8 cellular contexts compared by ENCODE assay signal in the genomic region with DNA sequence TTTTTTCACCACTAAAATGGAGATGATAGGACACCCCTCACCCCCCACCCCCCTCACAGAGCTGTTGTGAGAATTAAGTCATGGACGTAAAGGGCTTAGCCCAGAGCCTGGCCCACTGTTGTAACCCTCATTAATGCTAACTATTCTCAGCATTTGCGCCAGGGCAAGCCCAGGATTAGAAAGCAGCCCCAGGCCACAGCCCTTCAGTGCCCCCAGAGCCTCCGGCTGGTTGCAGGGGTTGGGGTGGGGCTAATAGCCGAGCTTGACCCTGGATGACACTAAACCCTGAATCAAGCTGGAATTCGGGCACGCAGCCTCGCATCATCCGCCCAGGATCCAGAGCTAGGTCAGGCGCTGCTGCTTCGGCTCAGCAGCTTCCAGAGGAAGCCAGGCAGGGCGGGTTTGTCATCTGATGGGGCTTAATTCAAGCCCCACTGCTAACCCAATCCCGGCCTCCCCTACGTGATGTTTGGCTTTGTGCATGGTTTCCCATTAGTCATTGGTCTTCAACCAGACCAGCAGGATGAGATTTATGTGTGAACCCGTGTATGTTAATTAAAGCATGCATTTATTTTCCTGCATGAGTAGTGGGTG. TPM values are rescaled to one million over a fixed set of nuclear protein-coding genes. Genes with fewer than 3 reads are reported as not detected.
A peak's percentile ranks its signal among the peaks of the same experiment; 100 is the strongest.
DNase-seq lines count a peak whose midpoint lies in the region; ATAC-seq and TF ChIP-seq lines count a peak whose summit lies in the region.

No MANE protein-coding gene starts in this region.

- peak overlapping the region; percentile 88 for H3K4me2 ChIP-seq in parathyroid adenoma (ENCODE audit: low read length)

- no peaks in the 10 kb centered on the region for H3K79me2 ChIP-seq in parathyroid adenoma

- no peak overlapping the region for H3K9ac ChIP-seq in parathyroid adenoma

- H3K9me3 ChIP-seq in parathyroid adenoma (ENCODE audit: control insufficient read depth, low read length): no peaks in the 10 kb centered on the region

- no peaks in the 10 kb centered on the region for H3K36me3 Mint-ChIP-seq in activated CD4-positive, alpha-beta T cell treated with anti-CD3 and anti-CD28 coated beads, Interleukin-2, amount 10 ng/mL, durations not matched to agents 7 days and 5 days (ENCODE audit: low read depth)
- H3K36me3 Mint-ChIP-seq in WTC11: no peaks in the 10 kb centered on the region

- no peak for TF ChIP-seq CTCF in WTC11 (IDR thresholded peaks at IDR 0.05)
- no peak for TF ChIP-seq CTCF in parathyroid adenoma (IDR thresholded peaks at IDR 0.05)

- DNase-seq in activated CD4-positive, alpha-beta T cell treated with anti-CD3 and anti-CD28 coated beads, Interleukin-2, amount 10 ng/mL, durations not matched to agents 7 days and 5 days: no peak
- DNase-seq in activated CD4-positive, alpha-beta T cell treated with anti-CD3 and anti-CD28 coated beads, Interleukin-2, amount 50 U/mL, for 4 hours: no peak
- DNase-seq in WTC11 (ENCODE audit: low spot score): peak; percentile 43
- DNase-seq in foreskin melanocyte: peak; percentile 85
- no peak for DNase-seq in DMS79 treated with DMSO at 0.1 percent for 48 hours (lab: John Stamatoyannopoulos, UW)

- H3K4me1 ChIP-seq in parathyroid adenoma: no peaks in the 10 kb centered on the region

- H3K9me3 Mint-ChIP-seq in activated CD4-positive, alpha-beta T cell treated with anti-CD3 and anti-CD28 coated beads, Interleukin-2, amount 10 ng/mL, durations not matched to agents 7 days and 5 days: no peaks in the 10 kb centered on the region
- H3K9me3 Mint-ChIP-seq in WTC11: no peaks in the 10 kb centered on the region

- CTCF ChIA-PET in activated CD4-positive, alpha-beta T cell treated with anti-CD3 and anti-CD28 coated beads, Interleukin-2, amount 10 ng/mL, durations not matched to agents 7 days and 5 days (lab: Charles Lee): interaction anchor here (0.8 to 1.7 kb wide), 4 partner anchors 8 to 497 kb away, joined by 3 to 12 read pairs (median 4); no protein-coding TSS in a partner anchor
- CTCF ChIA-PET in WTC11 (lab: Charles Lee): interaction anchor here (1.3 to 5.4 kb wide), 4 partner anchors 15 to 345 kb away, joined by 3 to 46 read pairs (median 4); no protein-coding TSS in a partner anchor

- H3K27ac ChIP-seq in parathyroid adenoma: no peak overlapping the region

- no peaks in the 10 kb centered on the region for H3K27me3 ChIP-seq in parathyroid adenoma (ENCODE audit: control insufficient read depth, insufficient read depth, low read length)

- H3K4me3 Mint-ChIP-seq in activated CD4-positive, alpha-beta T cell treated with anti-CD3 and anti-CD28 coated beads, Interleukin-2, amount 10 ng/mL, durations not matched to agents 7 days and 5 days: peak overlapping the region; percentile 81
- H3K4me3 Mint-ChIP-seq in WTC11: peak overlapping the region; percentile 76

- H3K4me3 ChIP-seq in parathyroid adenoma (ENCODE audit: low read depth, low read length): peak overlapping the region; percentile 73

- peak overlapping the region; percentile 89 for H3K27ac Mint-ChIP-seq in activated CD4-positive, alpha-beta T cell treated with anti-CD3 and anti-CD28 coated beads, Interleukin-2, amount 10 ng/mL, durations not matched to agents 7 days and 5 days
- H3K27ac Mint-ChIP-seq in WTC11: no peak overlapping the region

- H2AFZ ChIP-seq in parathyroid adenoma: peak overlapping the region; percentile 96

- POLR2A ChIA-PET in activated CD4-positive, alpha-beta T cell treated with anti-CD3 and anti-CD28 coated beads, Interleukin-2, amount 10 ng/mL, durations not matched to agents 7 days and 5 days (lab: Charles Lee): no interaction called here
- POLR2A ChIA-PET in WTC11 (lab: Charles Lee): interaction anchor here (0.7 kb wide), 1 partner anchor 78 kb away, joined by 3 read pairs; a partner anchor contains a TSS

- ATAC-seq in WTC11 (peak; percentile 19), HG02885 (IDR thresholded peaks at IDR 0.05; ENCODE audit: poor library complexity, unreplicated experiment) (no peak), GM21447 (IDR thresholded peaks at IDR 0.05; ENCODE audit: unreplicated experiment) (no peak)

- H3K27me3 Mint-ChIP-seq in activated CD4-positive, alpha-beta T cell treated with anti-CD3 and anti-CD28 coated beads, Interleukin-2, amount 10 ng/mL, durations not matched to agents 7 days and 5 days: no peaks in the 10 kb centered on the region
- peaks cover 42% of the 10 kb centered on the region for H3K27me3 Mint-ChIP-seq in WTC11 (ENCODE audit: low read depth)

- H3K36me3 ChIP-seq in parathyroid adenoma (ENCODE audit: control insufficient read depth, insufficient read depth, low read length): no peaks in the 10 kb centered on the region

- peaks cover 37% of the 10 kb centered on the region for H3K4me1 Mint-ChIP-seq in activated CD4-positive, alpha-beta T cell treated with anti-CD3 and anti-CD28 coated beads, Interleukin-2, amount 10 ng/mL, durations not matched to agents 7 days and 5 days
- peaks cover 17% of the 10 kb centered on the region for H3K4me1 Mint-ChIP-seq in WTC11

TF ChIP-seq in WTC11, 78 proteins besides CTCF, POLR2A, EP300 and RAD21:
- TF ChIP-seq, protein P1, sequence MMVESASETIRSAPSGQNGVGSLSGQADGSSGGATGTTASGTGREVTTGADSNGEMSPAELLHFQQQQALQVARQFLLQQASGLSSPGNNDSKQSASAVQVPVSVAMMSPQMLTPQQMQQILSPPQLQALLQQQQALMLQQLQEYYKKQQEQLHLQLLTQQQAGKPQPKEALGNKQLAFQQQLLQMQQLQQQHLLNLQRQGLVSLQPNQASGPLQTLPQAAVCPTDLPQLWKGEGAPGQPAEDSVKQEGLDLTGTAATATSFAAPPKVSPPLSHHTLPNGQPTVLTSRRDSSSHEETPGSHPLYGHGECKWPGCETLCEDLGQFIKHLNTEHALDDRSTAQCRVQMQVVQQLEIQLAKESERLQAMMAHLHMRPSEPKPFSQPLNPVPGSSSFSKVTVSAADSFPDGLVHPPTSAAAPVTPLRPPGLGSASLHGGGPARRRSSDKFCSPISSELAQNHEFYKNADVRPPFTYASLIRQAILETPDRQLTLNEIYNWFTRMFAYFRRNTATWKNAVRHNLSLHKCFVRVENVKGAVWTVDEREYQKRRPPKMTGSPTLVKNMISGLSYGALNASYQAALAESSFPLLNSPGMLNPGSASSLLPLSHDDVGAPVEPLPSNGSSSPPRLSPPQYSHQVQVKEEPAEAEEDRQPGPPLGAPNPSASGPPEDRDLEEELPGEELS (CRISPR knock-in tag; IDR thresholded peaks at IDR 0.05): no peak
- TF ChIP-seq ZNF317 (CRISPR knock-in tag; IDR thresholded peaks at IDR 0.05; ENCODE audit: borderline replicate concordance, low read depth): no peak
- 0 out of 2 replicates have a peak, but pooled peaks have one; percentile 24 for TF ChIP-seq SP1 (CRISPR knock-in tag; conservative IDR thresholded peaks at IDR 0.05)
- TF ChIP-seq FOXK1 (CRISPR knock-in tag; IDR thresholded peaks at IDR 0.05): no peak
- TF ChIP-seq, protein P2, sequence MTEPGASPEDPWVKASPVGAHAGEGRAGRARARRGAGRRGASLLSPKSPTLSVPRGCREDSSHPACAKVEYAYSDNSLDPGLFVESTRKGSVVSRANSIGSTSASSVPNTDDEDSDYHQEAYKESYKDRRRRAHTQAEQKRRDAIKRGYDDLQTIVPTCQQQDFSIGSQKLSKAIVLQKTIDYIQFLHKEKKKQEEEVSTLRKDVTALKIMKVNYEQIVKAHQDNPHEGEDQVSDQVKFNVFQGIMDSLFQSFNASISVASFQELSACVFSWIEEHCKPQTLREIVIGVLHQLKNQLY (CRISPR knock-in tag; IDR thresholded peaks at IDR 0.05): no peak
- TF ChIP-seq TEAD1 (CRISPR knock-in tag; IDR thresholded peaks at IDR 0.05): no peak

RNA-seq across cellular contexts. Expression of a gene that starts 1.2 kb away (rescaled TPM):
- 10 to 100 TPM in 1 of 2 experiments, 1 to 10 TPM in 1; 9.4 to 10.5 TPM for total RNA-seq in activated CD4-positive, alpha-beta T cell treated with anti-CD3 and anti-CD28 coated beads, Interleukin-2, amount 10 ng/mL, durations not matched to agents 7 days and 5 days
- total RNA-seq in WTC11 (2021): 0.80 to 1.0 TPM (median 0.92 TPM) in 3 replicates

Comparison
In these comparisons a context has a peak if more than half of its experiments do, and no peak if none do; other contexts are left out.
1. DNase-seq: peak in WTC11 (single experiment) and foreskin melanocyte (single experiment); none in activated CD4-positive, alpha-beta T cell treated with anti-CD3 and anti-CD28 coated beads, Interleukin-2, amount 10 ng/mL, durations not matched to agents 7 days and 5 days (single experiment), activated CD4-positive, alpha-beta T cell treated with anti-CD3 and anti-CD28 coated beads, Interleukin-2, amount 50 U/mL, for 4 hours (0 of 2) and DMS79 treated with DMSO at 0.1 percent for 48 hours (single experiment).